33 cellular contexts compared by ENCODE assay signal in genomic region chr13:91058919-91059318, GRCh38.
"Had no signal": no experiment of that assay in that cellular context is flagged by ENCODE, and none has a peak within 500 bp of the region (broad histone marks: within the 10 kb centered on the region; RNA-seq: fewer than 3 reads in every experiment).

No MANE protein-coding gene starts in this region.

- H3K9me3 ChIP-seq: adrenal gland, body of pancreas had no signal

- H3K36me3 ChIP-seq: adrenal gland, ascending aorta, brain microvascular endothelial cell, breast epithelium, cardiac muscle cell had no signal

- FAIRE-seq: astrocyte, bronchial epithelial cell had no signal

- H3K27me3 ChIP-seq: adrenal gland, ascending aorta, body of pancreas, brain microvascular endothelial cell, breast epithelium, cardiac muscle cell had no signal

- H3K4me3 ChIP-seq: adrenal gland, ascending aorta, body of pancreas, breast epithelium, cardiac muscle cell had no signal

- DNase-seq: activated effector memory CD4-positive, alpha-beta T cell treated with anti-CD3 and anti-CD28 coated beads, Interleukin-2, amount 50 U/mL, for 16 hours; activated effector memory CD4-positive, alpha-beta T cell treated with Interleukin-2 at 50 U/mL for 16 hours; activated gamma-delta T cell; activated gamma-delta T cell treated with Interleukin-2 at 50 U/mL for 16 hours; activated naive CD4-positive, alpha-beta T cell; activated naive CD4-positive, alpha-beta T cell treated with anti-CD3 and anti-CD28 coated beads for 36 hours; activated naive CD4-positive, alpha-beta T cell treated with anti-CD3 and anti-CD28 coated beads, Interleukin-2, amount 10 ng/mL, durations not matched to agents 7 days and 5 days; activated naive CD4-positive, alpha-beta T cell treated with anti-CD3 and anti-CD28 coated beads, Interleukin-2, amount 50 U/mL, for 16 hours; activated naive CD4-positive, alpha-beta T cell treated with Interleukin-2 at 50 U/mL for 16 hours; activated naive CD8-positive, alpha-beta T cell treated with anti-CD3 and anti-CD28 coated beads for 36 hours; activated naive CD8-positive, alpha-beta T cell treated with anti-CD3 and anti-CD28 coated beads, Interleukin-2, amount 10 ng/mL, durations not matched to agents 7 days and 5 days; activated naive CD8-positive, alpha-beta T cell treated with anti-CD3 and anti-CD28 coated beads, Interleukin-2, amount 50 U/mL, for 24 hours; activated T-cell treated with anti-CD3 and anti-CD28 coated beads, Interleukin-2, amount 50 U/mL, for 24 hours; activated T-cell treated with anti-CD3 and anti-CD28 coated beads, Interleukin-2, amount 50 U/mL, for 4 hours; activated T-cell treated with anti-CD3 and anti-CD28 coated beads, Interleukin-2, amount 50 U/mL, for 48 hours; activated T-cell treated with anti-CD3 and anti-CD28 coated beads, Interleukin-2, amount 50 U/mL, for 72 hours; adrenal gland; amniotic stem cell; amygdala; anterior cingulate cortex; aorta; body of pancreas; brain microvascular endothelial cell; caudate nucleus; central memory CD4-positive, alpha-beta T cell; cerebellar nuclear complex had no signal

- H3K4me1 ChIP-seq: adrenal gland, ascending aorta, body of pancreas, breast epithelium had no signal

- H3K27ac ChIP-seq: adrenal gland, ascending aorta, body of pancreas, brain microvascular endothelial cell, breast epithelium, cardiac muscle cell had no signal

- ATAC-seq: activated naive CD4-positive, alpha-beta T cell treated with anti-CD3 and anti-CD28 coated beads, Interleukin-2, amount 50 U/mL, for 72 hours; activated naive CD8-positive, alpha-beta T cell treated with anti-CD3 and anti-CD28 coated beads, Interleukin-2, amount 50 U/mL, for 24 hours; activated T-cell treated with anti-CD3 and anti-CD28 coated beads, Interleukin-2, amount 50 U/mL, for 4 hours; activated T-cell treated with anti-CD3 and anti-CD28 coated beads, Interleukin-2, amount 50 U/mL, for 72 hours; activated T-helper 17 cell treated with anti-CD3 and anti-CD28 coated beads, Interleukin-2, amount 50 U/mL, for 72 hours; body of pancreas had no signal
